In the genomic region with DNA sequence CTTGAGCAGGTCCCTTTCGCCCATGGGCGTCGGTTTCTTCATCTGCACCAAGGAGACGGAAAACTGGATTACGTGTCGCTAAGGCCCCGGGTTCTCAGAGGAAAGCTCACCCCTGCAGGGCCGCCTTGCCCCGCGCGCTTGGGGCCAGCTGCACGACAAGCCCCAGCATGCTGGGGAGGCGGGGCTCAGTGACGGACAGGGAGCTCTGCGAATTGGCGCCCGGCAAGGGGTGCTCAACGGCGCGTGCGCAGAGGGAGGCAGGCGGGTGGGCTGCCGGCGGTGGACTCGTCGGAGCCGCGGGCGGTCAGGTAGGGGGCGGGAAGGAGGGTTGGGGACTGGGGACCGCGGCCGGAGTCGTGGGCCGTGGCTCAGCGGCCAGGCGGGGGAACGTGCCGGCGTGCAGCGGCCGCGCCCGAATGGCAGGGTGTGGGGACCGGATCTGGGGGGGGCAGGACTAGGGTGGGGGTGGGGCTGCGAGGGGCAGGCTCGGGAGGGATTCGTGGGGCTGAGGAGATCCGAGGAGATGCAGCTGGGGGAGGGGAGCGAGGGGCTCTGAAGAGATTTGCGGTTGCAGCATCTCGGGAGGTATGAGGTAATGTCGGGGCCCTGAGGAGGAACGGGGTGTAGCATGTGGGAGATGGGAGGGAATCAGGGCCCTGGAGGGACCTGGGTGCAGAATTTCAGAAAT, we compare ENCODE assay signal across 2 cellular contexts.
TF ChIP-seq lines count a peak whose summit lies in the region.

Gene TRIM32, plus strand, starts transcription at position 232 of the 688 bp plus-strand sequence. CDS start 10,438 bp downstream, outside the sequence.

TF ChIP-seq in GM23338, 12 proteins besides CTCF, POLR2A, EP300 and RAD21 (continued from another document):
- 0 out of 2 replicates have a peak, but pooled peaks have one; percentile 24 for TF ChIP-seq CREB1 (CRISPR knock-in tag; IDR thresholded peaks at IDR 0.05; ENCODE audit: low read depth)
- TF ChIP-seq, protein P1, sequence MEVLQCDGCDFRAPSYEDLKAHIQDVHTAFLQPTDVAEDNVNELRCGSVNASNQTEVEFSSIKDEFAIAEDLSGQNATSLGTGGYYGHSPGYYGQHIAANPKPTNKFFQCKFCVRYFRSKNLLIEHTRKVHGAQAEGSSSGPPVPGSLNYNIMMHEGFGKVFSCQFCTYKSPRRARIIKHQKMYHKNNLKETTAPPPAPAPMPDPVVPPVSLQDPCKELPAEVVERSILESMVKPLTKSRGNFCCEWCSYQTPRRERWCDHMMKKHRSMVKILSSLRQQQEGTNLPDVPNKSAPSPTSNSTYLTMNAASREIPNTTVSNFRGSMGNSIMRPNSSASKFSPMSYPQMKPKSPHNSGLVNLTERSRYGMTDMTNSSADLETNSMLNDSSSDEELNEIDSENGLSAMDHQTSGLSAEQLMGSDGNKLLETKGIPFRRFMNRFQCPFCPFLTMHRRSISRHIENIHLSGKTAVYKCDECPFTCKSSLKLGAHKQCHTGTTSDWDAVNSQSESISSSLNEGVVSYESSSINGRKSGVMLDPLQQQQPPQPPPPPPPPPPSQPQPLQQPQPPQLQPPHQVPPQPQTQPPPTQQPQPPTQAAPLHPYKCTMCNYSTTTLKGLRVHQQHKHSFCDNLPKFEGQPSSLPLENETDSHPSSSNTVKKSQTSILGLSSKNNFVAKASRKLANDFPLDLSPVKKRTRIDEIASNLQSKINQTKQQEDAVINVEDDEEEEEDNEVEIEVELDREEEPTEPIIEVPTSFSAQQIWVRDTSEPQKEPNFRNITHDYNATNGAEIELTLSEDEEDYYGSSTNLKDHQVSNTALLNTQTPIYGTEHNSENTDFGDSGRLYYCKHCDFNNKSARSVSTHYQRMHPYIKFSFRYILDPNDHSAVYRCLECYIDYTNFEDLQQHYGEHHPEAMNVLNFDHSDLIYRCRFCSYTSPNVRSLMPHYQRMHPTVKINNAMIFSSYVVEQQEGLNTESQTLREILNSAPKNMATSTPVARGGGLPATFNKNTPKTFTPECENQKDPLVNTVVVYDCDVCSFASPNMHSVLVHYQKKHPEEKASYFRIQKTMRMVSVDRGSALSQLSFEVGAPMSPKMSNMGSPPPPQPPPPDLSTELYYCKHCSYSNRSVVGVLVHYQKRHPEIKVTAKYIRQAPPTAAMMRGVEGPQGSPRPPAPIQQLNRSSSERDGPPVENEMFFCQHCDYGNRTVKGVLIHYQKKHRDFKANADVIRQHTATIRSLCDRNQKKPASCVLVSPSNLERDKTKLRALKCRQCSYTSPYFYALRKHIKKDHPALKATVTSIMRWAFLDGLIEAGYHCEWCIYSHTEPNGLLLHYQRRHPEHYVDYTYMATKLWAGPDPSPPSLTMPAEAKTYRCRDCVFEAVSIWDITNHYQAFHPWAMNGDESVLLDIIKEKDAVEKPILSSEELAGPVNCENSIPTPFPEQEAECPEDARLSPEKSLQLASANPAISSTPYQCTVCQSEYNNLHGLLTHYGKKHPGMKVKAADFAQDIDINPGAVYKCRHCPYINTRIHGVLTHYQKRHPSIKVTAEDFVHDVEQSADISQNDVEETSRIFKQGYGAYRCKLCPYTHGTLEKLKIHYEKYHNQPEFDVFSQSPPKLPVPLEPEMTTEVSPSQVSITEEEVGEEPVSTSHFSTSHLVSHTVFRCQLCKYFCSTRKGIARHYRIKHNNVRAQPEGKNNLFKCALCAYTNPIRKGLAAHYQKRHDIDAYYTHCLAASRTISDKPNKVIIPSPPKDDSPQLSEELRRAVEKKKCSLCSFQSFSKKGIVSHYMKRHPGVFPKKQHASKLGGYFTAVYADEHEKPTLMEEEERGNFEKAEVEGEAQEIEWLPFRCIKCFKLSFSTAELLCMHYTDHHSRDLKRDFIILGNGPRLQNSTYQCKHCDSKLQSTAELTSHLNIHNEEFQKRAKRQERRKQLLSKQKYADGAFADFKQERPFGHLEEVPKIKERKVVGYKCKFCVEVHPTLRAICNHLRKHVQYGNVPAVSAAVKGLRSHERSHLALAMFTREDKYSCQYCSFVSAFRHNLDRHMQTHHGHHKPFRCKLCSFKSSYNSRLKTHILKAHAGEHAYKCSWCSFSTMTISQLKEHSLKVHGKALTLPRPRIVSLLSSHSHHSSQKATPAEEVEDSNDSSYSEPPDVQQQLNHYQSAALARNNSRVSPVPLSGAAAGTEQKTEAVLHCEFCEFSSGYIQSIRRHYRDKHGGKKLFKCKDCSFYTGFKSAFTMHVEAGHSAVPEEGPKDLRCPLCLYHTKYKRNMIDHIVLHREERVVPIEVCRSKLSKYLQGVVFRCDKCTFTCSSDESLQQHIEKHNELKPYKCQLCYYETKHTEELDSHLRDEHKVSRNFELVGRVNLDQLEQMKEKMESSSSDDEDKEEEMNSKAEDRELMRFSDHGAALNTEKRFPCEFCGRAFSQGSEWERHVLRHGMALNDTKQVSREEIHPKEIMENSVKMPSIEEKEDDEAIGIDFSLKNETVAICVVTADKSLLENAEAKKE (CRISPR knock-in tag; IDR thresholded peaks at IDR 0.05): no peak
- no peak for TF ChIP-seq EZH2phosphoT487 (IDR thresholded peaks at IDR 0.05; ENCODE audit: unreplicated experiment)
TF ChIP-seq in GM23338: peak in this region for 2.

TF ChIP-seq in neural cell, 6 proteins besides CTCF, POLR2A, EP300 and RAD21 (continued from another document):
- no peak for TF ChIP-seq EZH2 (IDR thresholded peaks at IDR 0.05; ENCODE audit: borderline replicate concordance, insufficient read depth, low read length, poor library complexity, severe bottlenecking)
- TF ChIP-seq POLR2AphosphoS5 (IDR thresholded peaks at IDR 0.05): peak; percentile 84
- peak; percentile 13 for TF ChIP-seq TAF1 (IDR thresholded peaks at IDR 0.05; ENCODE audit: low read depth)
